Comparison of ENCODE assay signal across 9 cellular contexts in genomic region chr15:65355173-65355982, GRCh38. TPM values are rescaled to one million over a fixed set of nuclear protein-coding genes. Genes with fewer than 3 reads are reported as not detected.
DNase-seq lines count a peak whose midpoint lies in the region; ATAC-seq, FAIRE-seq and TF ChIP-seq lines count a peak whose summit lies in the region.
"Had no signal": no experiment of that assay in that cellular context is flagged by ENCODE, and none has a peak within 500 bp of the region (broad histone marks: within the 10 kb centered on the region; RNA-seq: fewer than 3 reads in every experiment).

No MANE protein-coding gene starts in this region.

- H3K36me3 ChIP-seq in left lung (no peaks in the 10 kb centered on the region), subcutaneous abdominal adipose tissue (ENCODE audit: control insufficient read depth in 5 of 5, insufficient read depth in 5 of 5, low read length in 5 of 5) (no peaks in the 10 kb centered on the region)

- intact Hi-C loops in left lung (cut with DNase I) = no loop called here

- peaks cover 3 to 7% of the 10 kb centered on the region in 2 donors for H3K4me1 ChIP-seq in left lung
- H3K4me1 ChIP-seq in subcutaneous abdominal adipose tissue (ENCODE audit: control insufficient read depth in 5 of 5, insufficient read depth in 5 of 5, low read length in 5 of 5) = peaks cover 0 to 10% (median 8%) of the 10 kb centered on the region in 5 donors

- TF ChIP-seq CTCF in left lung (IDR thresholded peaks at IDR 0.05) = no peak

- peak; percentile 44 for DNase-seq in DMS53 (lab: John Stamatoyannopoulos, UW)
- no peak for DNase-seq in DMS53 treated with DMSO at 0.1 percent for 48 hours (lab: John Stamatoyannopoulos, UW; ENCODE audit: unreplicated experiment)
- DNase-seq in cerebellar cortex (ENCODE audit: low spot score) = peak; percentile 34
- DNase-seq in left lung = no peak
- DNase-seq in urothelium cell line (ENCODE audit: low spot score) = no peak
- DNase-seq in kidney tubule cell (ENCODE audit: low spot score) = no peak

- peak overlapping the region in 2 of 5 donors; percentile 11 to 64 for H3K9ac ChIP-seq in subcutaneous abdominal adipose tissue (ENCODE audit: low read length in 5 of 5)

- peaks cover 26 to 76% of the 10 kb centered on the region in 2 donors for H3K27me3 ChIP-seq in left lung
- H3K27me3 ChIP-seq in subcutaneous abdominal adipose tissue (ENCODE audit: control insufficient read depth in 5 of 5, insufficient read depth in 4 of 5, low read length in 5 of 5) = peaks cover 9 to 25% (median 18%) of the 10 kb centered on the region in 5 donors

- H3K4me3 ChIP-seq in left lung (peak overlapping the region; percentile 19 to 24), subcutaneous abdominal adipose tissue (ENCODE audit: low read depth in 1 of 5, low read length in 5 of 5) (peak overlapping the region; percentile 35 to 61 (median 54))

- no peak for FAIRE-seq in urothelium cell line (lab: Jason Lieb, UNC)
- FAIRE-seq: A204.1 had no signal

- H3K9me3 ChIP-seq in left lung (peaks cover 0 to 14% of the 10 kb centered on the region in 2 donors), subcutaneous abdominal adipose tissue (ENCODE audit: control insufficient read depth in 5 of 5, low read length in 5 of 5) (peaks cover 0 to 5% (median 3%) of the 10 kb centered on the region in 5 donors)

- peak; percentile 46 for ATAC-seq in left lung
- ATAC-seq in HG03571 (IDR thresholded peaks at IDR 0.05; ENCODE audit: unreplicated experiment) = no peak

- no peak overlapping the region for H3K27ac ChIP-seq in left lung
- H3K27ac ChIP-seq in subcutaneous abdominal adipose tissue (ENCODE audit: low read depth, low read length) = no peak overlapping the region

RNA-seq across cellular contexts. Expression of gene IGDCC3, which starts 22.4 kb away (rescaled TPM):
- under 1 TPM in 1 of 2 donors, not detected in 1; 0.20 TPM for total RNA-seq in left lung

RNA-seq across cellular contexts. Expression of gene RNU5B-1, which starts 50.9 kb away (rescaled TPM):
- total RNA-seq in left lung = 10 to 100 TPM in 1 of 2 donors, not detected in 1; 26.6 TPM

RNA-seq across cellular contexts. Expression of gene RNU5A-1, which starts 59.5 kb away (rescaled TPM):
- total RNA-seq in left lung = not detected

Comparison
In these comparisons a context has a peak if more than half of its experiments do, and no peak if none do; other contexts are left out.
1. DNase-seq: peak in DMS53 (single experiment) and cerebellar cortex (single experiment); none in DMS53 treated with DMSO at 0.1 percent for 48 hours (single experiment), left lung (0 of 2), urothelium cell line (single experiment) and kidney tubule cell (single experiment).